8 cellular contexts compared by ENCODE assay signal in genomic region chrX:76253432-76253831, GRCh38.
DNase-seq lines count a peak whose midpoint lies in the region; ATAC-seq and TF ChIP-seq lines count a peak whose summit lies in the region.

No MANE protein-coding gene starts in this region.

- POLR2A ChIA-PET in BJ (lab: Charles Lee), result no interaction called here

- no peaks in the 10 kb centered on the region for H3K9me3 Mint-ChIP-seq in activated naive CD4-positive, alpha-beta T cell treated with anti-CD3 and anti-CD28 coated beads, Interleukin-2, amount 10 ng/mL, durations not matched to agents 7 days and 5 days

- H3K4me1 ChIP-seq in right cardiac atrium (ENCODE audit: control insufficient read depth, insufficient read depth, low read length), result no peaks in the 10 kb centered on the region

- peaks cover 9% of the 10 kb centered on the region for H3K27me3 Mint-ChIP-seq in activated naive CD4-positive, alpha-beta T cell treated with anti-CD3 and anti-CD28 coated beads, Interleukin-2, amount 10 ng/mL, durations not matched to agents 7 days and 5 days

- H3K4me3 ChIP-seq in BJ (ENCODE audit: low read depth, low read length), result no peak overlapping the region
- H3K4me3 ChIP-seq in right cardiac atrium (ENCODE audit: low read length), result no peak overlapping the region

- no peaks in the 10 kb centered on the region for H3K27me3 ChIP-seq in BJ (ENCODE audit: control insufficient read depth, insufficient read depth, low read length)
- H3K27me3 ChIP-seq in right cardiac atrium (ENCODE audit: control insufficient read depth, insufficient read depth), result no peaks in the 10 kb centered on the region

- WGBS in right cardiac atrium, result 20% methylated on average over 3 of the region's 3 CpGs

- H3K9me3 ChIP-seq in right cardiac atrium (ENCODE audit: control insufficient read depth, low read length), result no peaks in the 10 kb centered on the region

- CTCF ChIA-PET in BJ (lab: Yijun Ruan, JAX), result interaction anchor here (0.6 to 1.6 kb wide), 4 partner anchors 25 to 255 kb away, joined by 3 to 5 read pairs (median 4); partner anchors contain the start of gene PBDC1
- CTCF ChIA-PET in activated naive CD4-positive, alpha-beta T cell treated with anti-CD3 and anti-CD28 coated beads, Interleukin-2, amount 10 ng/mL, durations not matched to agents 7 days and 5 days (lab: Charles Lee), result interaction anchor here (0.7 kb wide), 1 partner anchor 105 kb away, joined by 4 read pairs; no protein-coding TSS in a partner anchor

- intact Hi-C loops in right cardiac atrium (cut with DNase I), result no loop called here

- no peaks in the 10 kb centered on the region for H3K36me3 ChIP-seq in BJ (ENCODE audit: control insufficient read depth, insufficient read depth, low read length)

- no peak overlapping the region for H3K27ac Mint-ChIP-seq in activated naive CD4-positive, alpha-beta T cell treated with anti-CD3 and anti-CD28 coated beads, Interleukin-2, amount 10 ng/mL, durations not matched to agents 7 days and 5 days

- peak; percentile 58 for TF ChIP-seq CTCF in BJ (IDR thresholded peaks at IDR 0.05; ENCODE audit: insufficient read depth, low read depth, low read length)

- no peaks in the 10 kb centered on the region for H3K36me3 Mint-ChIP-seq in activated naive CD4-positive, alpha-beta T cell treated with anti-CD3 and anti-CD28 coated beads, Interleukin-2, amount 10 ng/mL, durations not matched to agents 7 days and 5 days

- DNase-seq in BJ (ENCODE audit: low read depth) (no peak), NOMO-1 treated with DMSO at 0.1 percent for 48 hours (lab: John Stamatoyannopoulos, UW; ENCODE audit: unreplicated experiment) (peak; percentile 34), right cardiac atrium (peak in 1 of 3 donors; percentile 16), smooth muscle cell of the brain vasculature (ENCODE audit: low read depth, low spot score) (peak; percentile 6), ureter (ENCODE audit: low spot score) (no peak)
- peak; percentile 61 for DNase-seq in activated naive CD4-positive, alpha-beta T cell treated with anti-CD3 and anti-CD28 coated beads, Interleukin-2, amount 10 ng/mL, durations not matched to agents 7 days and 5 days

- no peak overlapping the region for H3K27ac ChIP-seq in right cardiac atrium (ENCODE audit: low read length)

- no peak overlapping the region for H3K4me3 Mint-ChIP-seq in activated naive CD4-positive, alpha-beta T cell treated with anti-CD3 and anti-CD28 coated beads, Interleukin-2, amount 10 ng/mL, durations not matched to agents 7 days and 5 days

- ATAC-seq in GM18502 (IDR thresholded peaks at IDR 0.05; ENCODE audit: poor library complexity, unreplicated experiment), result peak; percentile 94
- ATAC-seq in HG02938 (IDR thresholded peaks at IDR 0.05; ENCODE audit: unreplicated experiment), result peak; percentile 85
- peak; percentile 57 to 64 for ATAC-seq in right cardiac atrium

- H3K4me1 Mint-ChIP-seq in activated naive CD4-positive, alpha-beta T cell treated with anti-CD3 and anti-CD28 coated beads, Interleukin-2, amount 10 ng/mL, durations not matched to agents 7 days and 5 days, result peaks cover 2% of the 10 kb centered on the region

Comparison
In these comparisons a context has a peak if more than half of its experiments do, and no peak if none do; other contexts are left out.
1. DNase-seq: peak in NOMO-1 treated with DMSO at 0.1 percent for 48 hours (single experiment), activated naive CD4-positive, alpha-beta T cell treated with anti-CD3 and anti-CD28 coated beads, Interleukin-2, amount 10 ng/mL, durations not matched to agents 7 days and 5 days (single experiment) and smooth muscle cell of the brain vasculature (single experiment); none in BJ (single experiment) and ureter (single experiment).
2. Peak in every context shown above with its lines, with median percentiles within 50 percentile points of each other: ATAC-seq.